Comparison of ENCODE assay signal across 8 cellular contexts in the genomic region with DNA sequence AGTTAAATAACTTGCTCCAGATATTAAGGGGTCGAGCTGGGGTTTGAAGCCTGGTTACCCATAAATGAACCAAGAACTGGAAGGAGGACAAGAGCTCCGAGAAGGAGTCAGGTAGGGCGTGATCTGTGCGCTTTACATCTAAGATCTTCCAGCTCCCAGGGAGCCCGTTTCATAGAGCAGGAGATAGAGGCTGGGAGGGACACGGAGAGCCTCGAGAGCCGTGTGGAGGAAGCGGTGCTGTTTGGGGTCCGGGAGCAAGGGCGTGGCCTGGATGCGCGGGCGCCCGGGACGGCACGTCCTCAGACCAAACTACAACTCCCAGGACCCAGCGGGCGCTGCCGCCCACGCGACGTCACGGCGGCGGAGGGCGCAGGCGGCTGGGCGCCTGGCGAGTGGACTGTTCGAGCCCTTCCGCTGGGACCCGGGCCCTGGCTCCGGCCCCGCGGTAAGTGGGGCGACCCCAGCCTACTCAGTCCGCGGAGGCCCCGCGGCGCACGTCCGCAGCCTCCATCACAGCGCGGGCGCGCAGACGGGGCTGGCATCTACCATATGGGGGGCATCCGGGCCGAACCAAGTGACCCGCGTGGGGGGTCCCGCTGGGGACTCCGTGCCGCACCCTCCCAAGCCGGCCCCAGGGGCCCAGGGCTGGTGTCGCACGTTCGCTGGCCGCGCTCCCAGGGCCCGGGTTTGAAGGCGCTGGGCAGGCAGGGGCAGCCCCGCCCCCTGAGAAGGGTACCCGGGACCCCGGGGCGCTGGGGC. TPM values are rescaled to one million over a fixed set of nuclear protein-coding genes. Genes with fewer than 3 reads are reported as not detected.
DNase-seq lines count a peak whose midpoint lies in the region; ATAC-seq, FAIRE-seq and TF ChIP-seq lines count a peak whose summit lies in the region.

TSS of gene BCKDK (plus strand) at position 352 of the 759 bp plus-strand sequence. CDS start 838 bp downstream, outside the sequence.

- DNase-seq in GM12892 (ENCODE audit: insufficient read length) (peak; percentile 95), NCI-H1092 treated with DMSO at 0.1 percent for 48 hours (lab: John Stamatoyannopoulos, UW) (peak; percentile 47), T-helper 9 cell (peak; percentile 35), astrocyte of the cerebellum (ENCODE audit: low read depth) (no peak), hepatocyte (ENCODE audit: low spot score) (peak; percentile 83), retina (peak; percentile 88), NCI-H2107 treated with DMSO at 0.1 percent for 48 hours (lab: John Stamatoyannopoulos, UW; ENCODE audit: unreplicated experiment) (no peak)

- peak; percentile 60; the same call in 1 of the 2 replicates for TF ChIP-seq POLR2A in GM12892 (IDR thresholded peaks at IDR 0.05; ENCODE audit: low read depth, low read length)

- H3K9me2 ChIP-seq in hepatocyte (replicated peaks; ENCODE audit: insufficient read depth), result no peaks in the 10 kb centered on the region

- H3K4me3 ChIP-seq in astrocyte of the cerebellum (ENCODE audit: low read depth, low read length) (peak within 1 kb of the TSS; percentile 98), hepatocyte (peak within 1 kb of the TSS; percentile 100)

- H3K9me3 ChIP-seq in hepatocyte (ENCODE audit: low read depth), result no peaks in the 10 kb centered on the region

- peak within 1 kb of the TSS; percentile 69 for H3K27ac ChIP-seq in hepatocyte

- ATAC-seq in HG02623 (IDR thresholded peaks at IDR 0.05; ENCODE audit: unreplicated experiment), result peak; percentile 78

- peak within 1 kb of the TSS; percentile 98 for H3K4me2 ChIP-seq in hepatocyte

- H2AFZ ChIP-seq in hepatocyte, result peak within 1 kb of the TSS; percentile 99

- H3K27me3 ChIP-seq in hepatocyte, result no peaks in the 10 kb centered on the region

- H4K20me1 ChIP-seq in hepatocyte (ENCODE audit: insufficient read depth, poor library complexity, severe bottlenecking), result no peaks in the 10 kb centered on the region

- H3K79me2 ChIP-seq in hepatocyte, result peaks cover 12% of the 10 kb centered on the region

- FAIRE-seq in GM12892 (lab: Jason Lieb, UNC), result peak; percentile 95

- no peaks in the 10 kb centered on the region for H3K36me3 ChIP-seq in hepatocyte (replicated peaks; ENCODE audit: insufficient read depth, low read depth)

- 6% methylated on average over 64 of the region's 68 CpGs for WGBS in hepatocyte (ENCODE audit: low lambda C conversion rate, missing lambda C conversion rate)

- TF ChIP-seq CTCF in astrocyte of the cerebellum (IDR thresholded peaks at IDR 0.05; ENCODE audit: low read depth, low read length, missing control alignments) (no peak), hepatocyte (IDR thresholded peaks at IDR 0.05; ENCODE audit: poor library complexity) (no peak)

- in situ Hi-C loops in astrocyte of the cerebellum (cut with HindIII; ENCODE audit: low sequenced_read_pairs), result no loop called here

- H3K4me1 ChIP-seq in hepatocyte (ENCODE audit: insufficient read depth), result peaks cover 6% of the 10 kb centered on the region

RNA-seq across cellular contexts. Expression of gene BCKDK, which starts in this region (rescaled TPM):
- 21.5 TPM for polyA plus RNA-seq in GM12892 (2012; ENCODE audit: missing spikeins)
- 27.3 and 30.9 TPM in 2 replicates for total RNA-seq in hepatocyte
- 62.1 and 75.2 TPM in 2 replicates for polyA plus RNA-seq in hepatocyte

Comparison
In these comparisons a context has a peak if more than half of its experiments do, and no peak if none do; other contexts are left out.
1. DNase-seq: peak in GM12892 (single experiment), NCI-H1092 treated with DMSO at 0.1 percent for 48 hours (single experiment), T-helper 9 cell (single experiment), hepatocyte (single experiment) and retina (single experiment); none in astrocyte of the cerebellum (single experiment) and NCI-H2107 treated with DMSO at 0.1 percent for 48 hours (single experiment).